In genomic region chr1:33822396-33822795, GRCh38 we compare ENCODE assay signal across 6 cellular contexts. TPM values are rescaled to one million over a fixed set of nuclear protein-coding genes. Genes with fewer than 3 reads are reported as not detected.
"Had no signal": no experiment of that assay in that cellular context is flagged by ENCODE, and none has a peak within 500 bp of the region (broad histone marks: within the 10 kb centered on the region; RNA-seq: fewer than 3 reads in every experiment).

No MANE protein-coding gene starts in this region.

- DNase-seq: H9, HCEC 1CT, IMR-90 had no signal

- H3K4me3 ChIP-seq: GM23338 had no signal

- H3K9me3 Mint-ChIP-seq: H9 had no signal

- H3K4me2 ChIP-seq: GM23338 had no signal

- H3K4me3 Mint-ChIP-seq: GM23338, H9 had no signal

- H3K27ac Mint-ChIP-seq: GM23338 had no signal

- H3K4me1 Mint-ChIP-seq: GM23338 had no signal

- H2AFZ ChIP-seq: GM23338 had no signal

RNA-seq across cellular contexts. Expression of gene HMGB4, which starts 41.5 kb away (rescaled TPM):
- total RNA-seq: GM23338, H1, H9, HT-29, IMR-90 had no signal
- polyA plus RNA-seq: GM23338, H1, IMR-90 had no signal
